ENCODE assay signal across 8 cellular contexts in genomic region chr19:15251749-15252397, GRCh38. TPM values are rescaled to one million over a fixed set of nuclear protein-coding genes. Genes with fewer than 3 reads are reported as not detected.
DNase-seq lines count a peak whose midpoint lies in the region; ATAC-seq and TF ChIP-seq lines count a peak whose summit lies in the region.

No MANE protein-coding gene starts in this region.

- 0 out of 2 replicates have a peak overlapping the region, but pooled peaks have one; percentile 5 for H3K4me3 ChIP-seq in SJSA1
- peak overlapping the region; percentile 15 for H3K4me3 ChIP-seq in fibroblast of villous mesenchyme (ENCODE audit: low read depth, low read length)

- H3K27me3 Mint-ChIP-seq in progenitor cell of endocrine pancreas, result no peaks in the 10 kb centered on the region

- TF ChIP-seq CTCF in fibroblast of villous mesenchyme (IDR thresholded peaks at IDR 0.05; ENCODE audit: insufficient read depth, low read depth, low read length), result peak; percentile 76
- peak; percentile 44 for TF ChIP-seq CTCF in progenitor cell of endocrine pancreas (IDR thresholded peaks at IDR 0.05; ENCODE audit: unreplicated experiment)

- peaks cover 2% of the 10 kb centered on the region for H3K4me1 Mint-ChIP-seq in progenitor cell of endocrine pancreas (ENCODE audit: low read depth)

- peak overlapping the region; percentile 99 for H3K27ac ChIP-seq in SJSA1

- H3K4me3 Mint-ChIP-seq in progenitor cell of endocrine pancreas (ENCODE audit: low read depth), result no peak overlapping the region

- peak overlapping the region; percentile 58 for H3K27ac Mint-ChIP-seq in progenitor cell of endocrine pancreas

- H3K27me3 ChIP-seq in SJSA1 (replicated peaks), result no peaks in the 10 kb centered on the region

- H3K9me3 ChIP-seq in SJSA1 (replicated peaks), result no peaks in the 10 kb centered on the region

- DNase-seq in EL (peak; percentile 95), SJSA1 (ENCODE audit: low read depth in 1 of 2, low spot score in 2 of 2) (peak; percentile 92 to 93), fibroblast of villous mesenchyme (ENCODE audit: low read depth) (peak; percentile 99), progenitor cell of endocrine pancreas (ENCODE audit: low spot score, unreplicated experiment) (peak; percentile 23), cerebellar nuclear complex (lab: John Stamatoyannopoulos, UW) (no peak)

- ATAC-seq in HG02981 (IDR thresholded peaks at IDR 0.05; ENCODE audit: unreplicated experiment), result no peak
- no peak for ATAC-seq in GM21526 (IDR thresholded peaks at IDR 0.05; ENCODE audit: low FRiP score, unreplicated experiment)
- no peak for ATAC-seq in GM19035 (IDR thresholded peaks at IDR 0.05; ENCODE audit: unreplicated experiment)

- peaks cover 68% of the 10 kb centered on the region for H3K4me1 ChIP-seq in SJSA1 (replicated peaks)

- H3K9me3 Mint-ChIP-seq in progenitor cell of endocrine pancreas (ENCODE audit: low read depth), result no peaks in the 10 kb centered on the region

- H3K36me3 Mint-ChIP-seq in progenitor cell of endocrine pancreas (ENCODE audit: insufficient read depth), result peaks cover 2% of the 10 kb centered on the region

- peaks cover 79% of the 10 kb centered on the region for H3K36me3 ChIP-seq in SJSA1

RNA-seq across cellular contexts. Expression of gene EPHX3, which starts 19.6 kb away (rescaled TPM):
- 0.08 TPM in 1 of 2 replicates, not detected in the other for total RNA-seq in SJSA1 (2014; rRNA removed; shearing (Covaris generic))
- total RNA-seq in fibroblast of villous mesenchyme, result under 0.01 TPM in 2 replicates
- total RNA-seq in progenitor cell of endocrine pancreas, result 7.1 and 7.8 TPM in 2 replicates

RNA-seq across cellular contexts. Expression of gene NOTCH3, which starts 51.1 kb away (rescaled TPM):
- total RNA-seq in SJSA1 (2014; rRNA removed; shearing (Covaris generic)), result 25.4 and 33.1 TPM in 2 replicates
- total RNA-seq in fibroblast of villous mesenchyme (27.6 and 39.3 TPM in 2 replicates), progenitor cell of endocrine pancreas (201 and 203 TPM in 2 replicates)

Comparison
In these comparisons a context has a peak if more than half of its experiments do, and no peak if none do; other contexts are left out.
1. DNase-seq: peak in EL (single experiment), SJSA1 (2 of 2), fibroblast of villous mesenchyme (single experiment) and progenitor cell of endocrine pancreas (single experiment); none in cerebellar nuclear complex (0 of 2).